In the genomic region with DNA sequence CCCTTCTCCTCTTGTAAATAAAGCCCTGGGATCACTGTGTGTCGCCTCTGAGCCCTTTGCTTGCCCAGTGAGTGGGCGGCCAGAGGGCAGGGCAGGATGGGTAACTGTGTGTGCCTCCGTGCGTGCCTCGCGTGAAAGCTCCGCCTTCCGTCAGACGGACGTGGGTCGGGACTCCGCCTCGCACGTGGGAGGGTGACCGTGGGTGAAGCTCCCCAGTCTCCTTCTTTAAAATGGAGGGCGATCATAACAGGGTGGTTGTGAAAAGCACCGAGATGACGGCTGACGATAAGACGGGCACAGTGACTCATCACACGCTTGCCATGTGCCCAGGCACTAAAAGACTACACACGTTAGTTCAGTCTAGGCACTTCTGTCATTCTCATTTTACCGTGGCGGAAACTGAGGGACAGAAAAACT, we compare ENCODE assay signal across 2 cellular contexts.
TF ChIP-seq lines count a peak whose summit lies in the region.

No MANE protein-coding gene starts in this region.

TF ChIP-seq in SK-N-SH, 30 proteins besides CTCF, POLR2A, EP300 and RAD21 (continued from another document):
- TF ChIP-seq, protein P1, sequence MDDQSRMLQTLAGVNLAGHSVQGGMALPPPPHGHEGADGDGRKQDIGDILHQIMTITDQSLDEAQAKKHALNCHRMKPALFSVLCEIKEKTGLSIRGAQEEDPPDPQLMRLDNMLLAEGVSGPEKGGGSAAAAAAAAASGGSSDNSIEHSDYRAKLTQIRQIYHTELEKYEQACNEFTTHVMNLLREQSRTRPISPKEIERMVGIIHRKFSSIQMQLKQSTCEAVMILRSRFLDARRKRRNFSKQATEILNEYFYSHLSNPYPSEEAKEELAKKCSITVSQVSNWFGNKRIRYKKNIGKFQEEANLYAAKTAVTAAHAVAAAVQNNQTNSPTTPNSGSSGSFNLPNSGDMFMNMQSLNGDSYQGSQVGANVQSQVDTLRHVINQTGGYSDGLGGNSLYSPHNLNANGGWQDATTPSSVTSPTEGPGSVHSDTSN (IDR thresholded peaks at IDR 0.05) = no peak
- no peak for TF ChIP-seq CHD2 (IDR thresholded peaks at IDR 0.05; ENCODE audit: low read length, partially characterized antibody)
- no peak for TF ChIP-seq GABPA (IDR thresholded peaks at IDR 0.05; ENCODE audit: low read depth)
- TF ChIP-seq, protein P2, sequence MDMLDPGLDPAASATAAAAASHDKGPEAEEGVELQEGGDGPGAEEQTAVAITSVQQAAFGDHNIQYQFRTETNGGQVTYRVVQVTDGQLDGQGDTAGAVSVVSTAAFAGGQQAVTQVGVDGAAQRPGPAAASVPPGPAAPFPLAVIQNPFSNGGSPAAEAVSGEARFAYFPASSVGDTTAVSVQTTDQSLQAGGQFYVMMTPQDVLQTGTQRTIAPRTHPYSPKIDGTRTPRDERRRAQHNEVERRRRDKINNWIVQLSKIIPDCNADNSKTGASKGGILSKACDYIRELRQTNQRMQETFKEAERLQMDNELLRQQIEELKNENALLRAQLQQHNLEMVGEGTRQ (IDR thresholded peaks at IDR 0.05; ENCODE audit: borderline replicate concordance, low read depth, low read length) = no peak
- no peak for TF ChIP-seq FOXJ3 (CRISPR knock-in tag; IDR thresholded peaks at IDR 0.05)
- no peak for TF ChIP-seq RCOR1 (IDR thresholded peaks at IDR 0.05; ENCODE audit: low read length)
- TF ChIP-seq TAF1 (IDR thresholded peaks at IDR 0.05; ENCODE audit: borderline replicate concordance, low read depth, low read length) = no peak
- no peak for TF ChIP-seq YY1 (IDR thresholded peaks at IDR 0.05; ENCODE audit: low read depth)

TF ChIP-seq in SK-N-SH treated with all-trans-retinoic acid at 6 μM for 48 hours, 23 proteins besides CTCF, POLR2A, EP300 and RAD21 (continued from another document):
- TF ChIP-seq, protein P3, sequence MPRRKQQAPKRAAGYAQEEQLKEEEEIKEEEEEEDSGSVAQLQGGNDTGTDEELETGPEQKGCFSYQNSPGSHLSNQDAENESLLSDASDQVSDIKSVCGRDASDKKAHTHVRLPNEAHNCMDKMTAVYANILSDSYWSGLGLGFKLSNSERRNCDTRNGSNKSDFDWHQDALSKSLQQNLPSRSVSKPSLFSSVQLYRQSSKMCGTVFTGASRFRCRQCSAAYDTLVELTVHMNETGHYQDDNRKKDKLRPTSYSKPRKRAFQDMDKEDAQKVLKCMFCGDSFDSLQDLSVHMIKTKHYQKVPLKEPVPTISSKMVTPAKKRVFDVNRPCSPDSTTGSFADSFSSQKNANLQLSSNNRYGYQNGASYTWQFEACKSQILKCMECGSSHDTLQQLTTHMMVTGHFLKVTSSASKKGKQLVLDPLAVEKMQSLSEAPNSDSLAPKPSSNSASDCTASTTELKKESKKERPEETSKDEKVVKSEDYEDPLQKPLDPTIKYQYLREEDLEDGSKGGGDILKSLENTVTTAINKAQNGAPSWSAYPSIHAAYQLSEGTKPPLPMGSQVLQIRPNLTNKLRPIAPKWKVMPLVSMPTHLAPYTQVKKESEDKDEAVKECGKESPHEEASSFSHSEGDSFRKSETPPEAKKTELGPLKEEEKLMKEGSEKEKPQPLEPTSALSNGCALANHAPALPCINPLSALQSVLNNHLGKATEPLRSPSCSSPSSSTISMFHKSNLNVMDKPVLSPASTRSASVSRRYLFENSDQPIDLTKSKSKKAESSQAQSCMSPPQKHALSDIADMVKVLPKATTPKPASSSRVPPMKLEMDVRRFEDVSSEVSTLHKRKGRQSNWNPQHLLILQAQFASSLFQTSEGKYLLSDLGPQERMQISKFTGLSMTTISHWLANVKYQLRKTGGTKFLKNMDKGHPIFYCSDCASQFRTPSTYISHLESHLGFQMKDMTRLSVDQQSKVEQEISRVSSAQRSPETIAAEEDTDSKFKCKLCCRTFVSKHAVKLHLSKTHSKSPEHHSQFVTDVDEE (CRISPR knock-in tag; IDR thresholded peaks at IDR 0.05) = no peak
- TF ChIP-seq RARB (CRISPR knock-in tag; IDR thresholded peaks at IDR 0.05) (no peak), ISL1 (CRISPR knock-in tag; IDR thresholded peaks at IDR 0.05) (no peak), ZFP3 (CRISPR knock-in tag; IDR thresholded peaks at IDR 0.05) (no peak), BACH2 (CRISPR knock-in tag; IDR thresholded peaks at IDR 0.05; ENCODE audit: borderline replicate concordance) (no peak)
